ENCODE assay signal across 13 cellular contexts in genomic region chr19:40808021-40808325, GRCh38. TPM values are rescaled to one million over a fixed set of nuclear protein-coding genes. Genes with fewer than 3 reads are reported as not detected.
A peak's percentile ranks its signal among the peaks of the same experiment; 100 is the strongest.
DNase-seq lines count a peak whose midpoint lies in the region; ATAC-seq, FAIRE-seq and TF ChIP-seq lines count a peak whose summit lies in the region.
"Had no signal": no experiment of that assay in that cellular context is flagged by ENCODE, and none has a peak within 500 bp of the region (broad histone marks: within the 10 kb centered on the region; RNA-seq: fewer than 3 reads in every experiment).

No MANE protein-coding gene starts in this region.

- H4K20me1 ChIP-seq in astrocyte (ENCODE audit: insufficient read depth, low read length): peaks cover 70% of the 10 kb centered on the region

- DNase-seq in right atrium auricular region (ENCODE audit: low spot score) (no peak), cardiac septum (ENCODE audit: low spot score) (no peak), astrocyte (ENCODE audit: low read depth) (no peak), naive B cell (no peak), retina (no peak), progenitor cell of endocrine pancreas (ENCODE audit: low spot score, unreplicated experiment) (no peak), frontal cortex (ENCODE audit: low spot score in 2 of 2) (no peak)
- DNase-seq: activated CD8-positive, alpha-beta memory T cell treated with anti-CD3 and anti-CD28 coated beads, Interleukin-2, amount 10 ng/mL, durations not matched to agents 7 days and 5 days; Kasumi-1 had no signal

- intact Hi-C loops in cardiac septum (cut with DNase I): no loop called here

- H3K4me3 ChIP-seq in right atrium auricular region (no peak overlapping the region), astrocyte (ENCODE audit: insufficient read depth, low read depth, low read length) (no peak overlapping the region)
- H3K4me3 ChIP-seq: mucosa of descending colon had no signal

- H3K27me3 ChIP-seq in right atrium auricular region (no peaks in the 10 kb centered on the region), astrocyte (ENCODE audit: insufficient read depth, low read length) (peaks cover 4% of the 10 kb centered on the region)

- H3K79me2 ChIP-seq in astrocyte (ENCODE audit: insufficient read depth, low read length): peaks cover 57% of the 10 kb centered on the region

- peaks cover 3 to 89% of the 10 kb centered on the region in 2 donors for H3K4me1 ChIP-seq in right atrium auricular region
- H3K4me1 ChIP-seq in astrocyte (ENCODE audit: insufficient read depth, low read length): peaks cover 26% of the 10 kb centered on the region

- TF ChIP-seq CTCF in right atrium auricular region (IDR thresholded peaks at IDR 0.05) (no peak), astrocyte (IDR thresholded peaks at IDR 0.05; ENCODE audit: insufficient read depth, low read depth, low read length) (no peak), progenitor cell of endocrine pancreas (IDR thresholded peaks at IDR 0.05; ENCODE audit: unreplicated experiment) (no peak)

- H3K36me3 Mint-ChIP-seq in astrocyte (ENCODE audit: low read depth, unreplicated experiment): peaks cover 18% of the 10 kb centered on the region
- H3K36me3 Mint-ChIP-seq in naive B cell: peaks cover 0 to 17% of the 10 kb centered on the region in 2 donors
- peaks cover 10% of the 10 kb centered on the region for H3K36me3 Mint-ChIP-seq in progenitor cell of endocrine pancreas (ENCODE audit: insufficient read depth)

- no peak overlapping the region for H3K4me3 Mint-ChIP-seq in astrocyte (ENCODE audit: unreplicated experiment)
- peak overlapping the region in 4 of 8 donors; percentile 42 to 79 (median 66) for H3K4me3 Mint-ChIP-seq in naive B cell
- no peak overlapping the region for H3K4me3 Mint-ChIP-seq in progenitor cell of endocrine pancreas (ENCODE audit: low read depth)
- H3K4me3 Mint-ChIP-seq: activated CD8-positive, alpha-beta memory T cell treated with anti-CD3 and anti-CD28 coated beads, Interleukin-2, amount 10 ng/mL, durations not matched to agents 7 days and 5 days had no signal

- FAIRE-seq in astrocyte (lab: Jason Lieb, UNC) (no peak), frontal cortex (lab: Jason Lieb, UNC) (no peak)

- no peak overlapping the region for H3K9ac ChIP-seq in astrocyte (ENCODE audit: low read length)

- peaks cover 45% of the 10 kb centered on the region for H3K4me1 Mint-ChIP-seq in astrocyte (ENCODE audit: low read depth, unreplicated experiment)
- peaks cover 73 to 87% (median 82%) of the 10 kb centered on the region in 3 donors for H3K4me1 Mint-ChIP-seq in naive B cell
- H3K4me1 Mint-ChIP-seq in progenitor cell of endocrine pancreas (ENCODE audit: low read depth): peaks cover 47% of the 10 kb centered on the region

- H3K9me3 Mint-ChIP-seq in astrocyte (ENCODE audit: unreplicated experiment) (no peaks in the 10 kb centered on the region), naive B cell (no peaks in the 10 kb centered on the region), progenitor cell of endocrine pancreas (ENCODE audit: low read depth) (no peaks in the 10 kb centered on the region)

- H3K27ac ChIP-seq in right atrium auricular region (peak overlapping the region; percentile 86 to 96), astrocyte (ENCODE audit: low read depth, low read length) (no peak overlapping the region)

- H3K9me3 ChIP-seq in right atrium auricular region (no peaks in the 10 kb centered on the region), astrocyte (ENCODE audit: insufficient read depth, low read depth, low read length) (no peaks in the 10 kb centered on the region)
- H3K9me3 ChIP-seq: mucosa of descending colon had no signal

- H3K27ac Mint-ChIP-seq in astrocyte (ENCODE audit: unreplicated experiment) (peak overlapping the region; percentile 23), naive B cell (peak overlapping the region in 4 of 6 donors; percentile 57 to 97 (median 88)), progenitor cell of endocrine pancreas (no peak overlapping the region)

- H3K36me3 ChIP-seq in right atrium auricular region: peaks cover 32% of the 10 kb centered on the region
- peaks cover 4% of the 10 kb centered on the region for H3K36me3 ChIP-seq in astrocyte (ENCODE audit: insufficient read depth, low read length)

- no peak overlapping the region for H2AFZ ChIP-seq in astrocyte (ENCODE audit: low read depth, low read length)

- H3K27me3 Mint-ChIP-seq in astrocyte (ENCODE audit: low read depth, unreplicated experiment) (peaks cover 4% of the 10 kb centered on the region), naive B cell (no peaks in the 10 kb centered on the region), progenitor cell of endocrine pancreas (peaks cover 13% of the 10 kb centered on the region)

- H3K4me2 ChIP-seq in astrocyte (ENCODE audit: low read length): no peak overlapping the region

- ATAC-seq in naive B cell (ENCODE audit: low read depth in 2 of 2): no peak
- no peak for ATAC-seq in HG02884 (IDR thresholded peaks at IDR 0.05; ENCODE audit: unreplicated experiment)
- ATAC-seq: activated CD8-positive, alpha-beta memory T cell treated with anti-CD3 and anti-CD28 coated beads, Interleukin-2, amount 10 ng/mL, durations not matched to agents 7 days and 5 days; mucosa of descending colon had no signal

RNA-seq across cellular contexts. Expression of gene EGLN2, which starts 9.0 kb away (rescaled TPM):
- total RNA-seq in right atrium auricular region (10 to 100 TPM; 41.7 to 61.3 TPM), cardiac septum (48.4 TPM), astrocyte (82.1 and 84.6 TPM in 2 replicates), progenitor cell of endocrine pancreas (107 and 110 TPM in 2 replicates), frontal cortex (46.5 TPM)
- polyA plus RNA-seq in naive B cell (ENCODE audit: low read depth in 6 of 6): 100 to 1,000 TPM in 4 of 6 donors, 10 to 100 TPM in 2; 66.8 to 184 (median 124) TPM

RNA-seq across cellular contexts. Expression of gene RAB4B, which starts 29.9 kb away (rescaled TPM):
- total RNA-seq in right atrium auricular region: 10 to 100 TPM; 14.6 to 23.6 TPM
- total RNA-seq in cardiac septum: 16.9 TPM
- total RNA-seq in astrocyte: 18.8 and 21.0 TPM in 2 replicates
- 100 to 1,000 TPM; 111 to 167 (median 145) TPM for polyA plus RNA-seq in naive B cell (ENCODE audit: low read depth in 6 of 6)
- total RNA-seq in progenitor cell of endocrine pancreas: 20.7 and 21.5 TPM in 2 replicates
- 6.1 TPM for total RNA-seq in frontal cortex

RNA-seq across cellular contexts. Expression of gene MIA, which starts 32.7 kb away (rescaled TPM):
- 1 to 10 TPM in 1 of 2 donors, not detected in 1; 3.5 TPM for total RNA-seq in right atrium auricular region
- 1.00 TPM for total RNA-seq in cardiac septum
- 2.5 TPM in 2 replicates for total RNA-seq in astrocyte
- not detected for polyA plus RNA-seq in naive B cell (ENCODE audit: low read depth in 6 of 6)
- 4.6 and 8.5 TPM in 2 replicates for total RNA-seq in progenitor cell of endocrine pancreas
- total RNA-seq in frontal cortex: not detected
- total RNA-seq: activated CD8-positive, alpha-beta memory T cell treated with anti-CD3 and anti-CD28 coated beads, Interleukin-2, amount 10 ng/mL, durations not matched to agents 7 days and 5 days had no signal

RNA-seq across cellular contexts. Expression of gene CYP2A6, which starts 42.3 kb away (rescaled TPM):
- total RNA-seq in right atrium auricular region (not detected), cardiac septum (not detected), astrocyte (not detected in 2 replicates), progenitor cell of endocrine pancreas (not detected in 2 replicates), frontal cortex (not detected)
- polyA plus RNA-seq in naive B cell (ENCODE audit: low read depth in 6 of 6): not detected
- total RNA-seq: activated CD8-positive, alpha-beta memory T cell treated with anti-CD3 and anti-CD28 coated beads, Interleukin-2, amount 10 ng/mL, durations not matched to agents 7 days and 5 days; T-helper 2 cell treated with Interferon-gamma antibody and Interleukin-4, amounts not matched to agents 100 ng/mL and 5 ng/mL, for 36 hours had no signal
- polyA plus RNA-seq: esophagus had no signal

RNA-seq across cellular contexts. Expression of gene SNRPA, which starts 57.0 kb away (rescaled TPM):
- total RNA-seq in right atrium auricular region: 10 to 100 TPM; 30.7 to 32.9 TPM
- 32.9 TPM for total RNA-seq in cardiac septum
- 60.0 and 67.0 TPM in 2 replicates for total RNA-seq in astrocyte
- 10 to 100 TPM; 48.3 to 88.8 (median 59.8) TPM for polyA plus RNA-seq in naive B cell (ENCODE audit: low read depth in 6 of 6)
- 111 and 126 TPM in 2 replicates for total RNA-seq in progenitor cell of endocrine pancreas
- total RNA-seq in frontal cortex: 23.6 TPM
